Comparison of ENCODE assay signal across 27 cellular contexts in the genomic region with DNA sequence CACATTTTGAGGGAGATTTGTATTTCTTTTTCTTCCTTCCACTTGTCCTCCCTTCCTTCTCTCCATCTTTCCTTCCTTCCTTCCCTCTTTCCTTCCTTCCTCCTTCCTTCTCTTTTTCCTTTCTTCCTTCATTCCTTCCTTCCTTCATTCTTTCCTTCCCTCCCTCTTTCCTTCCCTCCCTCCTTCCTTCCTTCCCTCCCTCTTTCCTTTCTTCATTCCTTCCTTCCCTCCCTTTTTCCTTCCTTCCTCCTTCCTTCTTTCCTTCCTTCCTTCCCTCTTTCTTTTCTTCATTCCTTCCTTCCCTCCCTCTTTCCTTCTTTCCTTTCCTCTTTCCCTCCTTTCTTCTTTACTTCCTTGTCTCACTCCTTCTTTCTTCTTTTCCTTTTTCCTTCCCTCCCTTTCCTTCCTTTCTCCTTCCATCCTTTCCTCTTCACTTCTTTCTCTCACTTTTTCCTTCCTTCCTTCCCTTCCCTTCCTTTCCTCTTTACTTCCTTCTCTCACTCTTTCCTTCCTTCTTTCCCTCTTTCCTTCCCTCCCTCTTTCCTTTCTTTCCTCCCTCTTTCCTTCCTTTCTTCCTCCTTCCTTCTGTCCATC.
"Had no signal": no experiment of that assay in that cellular context is flagged by ENCODE, and none has a peak within 500 bp of the region (broad histone marks: within the 10 kb centered on the region; RNA-seq: fewer than 3 reads in every experiment).

No MANE protein-coding gene starts in this region.

- H3K4me1 Mint-ChIP-seq: activated CD4-positive, alpha-beta T cell treated with anti-CD3 and anti-CD28 coated beads, Interleukin-2, amount 10 ng/mL, durations not matched to agents 24 days and 14 days; endodermal cell; neural crest cell had no signal

- H3K4me3 Mint-ChIP-seq: activated CD4-positive, alpha-beta memory T cell treated with anti-CD3 and anti-CD28 coated beads for 36 hours; activated CD4-positive, alpha-beta T cell treated with anti-CD3 and anti-CD28 coated beads, Interleukin-2, amount 10 ng/mL, durations not matched to agents 24 days and 14 days; activated T-cell treated with anti-CD3 and anti-CD28 coated beads, Interleukin-2, amount 50 U/mL, for 24 hours; dendritic cell treated with granulocyte-macrophage colony-stimulating factor and Interleukin-4, amounts not matched to agents 40 ng/mL and 50 ng/mL, for 4 days; endodermal cell; naive thymus-derived CD8-positive, alpha-beta T cell; neural crest cell; type B pancreatic cell had no signal

- H3K27ac ChIP-seq: spleen, uterus, VCaP had no signal

- H3K27ac Mint-ChIP-seq: activated CD4-positive, alpha-beta memory T cell treated with anti-CD3 and anti-CD28 coated beads for 36 hours; activated CD4-positive, alpha-beta T cell treated with anti-CD3 and anti-CD28 coated beads, Interleukin-2, amount 10 ng/mL, durations not matched to agents 24 days and 14 days; activated T-cell treated with anti-CD3 and anti-CD28 coated beads, Interleukin-2, amount 50 U/mL, for 24 hours; dendritic cell treated with granulocyte-macrophage colony-stimulating factor and Interleukin-4, amounts not matched to agents 40 ng/mL and 50 ng/mL, for 4 days; endodermal cell; type B pancreatic cell had no signal

- DNase-seq: activated CD4-positive, alpha-beta memory T cell treated with anti-CD3 and anti-CD28 coated beads for 36 hours; activated CD4-positive, alpha-beta T cell treated with anti-CD3 and anti-CD28 coated beads, Interleukin-2, amount 10 ng/mL, durations not matched to agents 24 days and 14 days; activated CD8-positive, alpha-beta memory T cell treated with anti-CD3 and anti-CD28 coated beads, Interleukin-2, amount 50 U/mL, for 48 hours; activated gamma-delta T cell treated with Interleukin-2 at 50 U/mL for 16 hours; activated naive CD4-positive, alpha-beta T cell treated with anti-CD3 and anti-CD28 coated beads, Interleukin-2, amount 50 U/mL, for 16 hours; activated T-cell treated with anti-CD3 and anti-CD28 coated beads, Interleukin-2, amount 50 U/mL, for 24 hours; amygdala; caudate nucleus; head of caudate nucleus; hippocampal formation; left cardiac atrium; mammary epithelial cell; midbrain; naive thymus-derived CD8-positive, alpha-beta T cell; posterior cingulate gyrus; spleen; stimulated activated naive CD8-positive, alpha-beta T cell treated with anti-CD3 and anti-CD28 coated beads, Interleukin-15, Interleukin-2, amounts not matched to agents 100 U/mL and 50 U/mL, for 24 hours; substantia nigra; uterus had no signal

- H3K4me1 ChIP-seq: uterus had no signal

- H3K9me3 ChIP-seq: uterus had no signal

- H3K27me3 ChIP-seq: spleen, uterus had no signal

- H3K27me3 Mint-ChIP-seq: activated CD4-positive, alpha-beta memory T cell treated with anti-CD3 and anti-CD28 coated beads for 36 hours; activated CD4-positive, alpha-beta T cell treated with anti-CD3 and anti-CD28 coated beads, Interleukin-2, amount 10 ng/mL, durations not matched to agents 24 days and 14 days; activated T-cell treated with anti-CD3 and anti-CD28 coated beads, Interleukin-2, amount 50 U/mL, for 24 hours; dendritic cell treated with granulocyte-macrophage colony-stimulating factor and Interleukin-4, amounts not matched to agents 40 ng/mL and 50 ng/mL, for 4 days; naive thymus-derived CD8-positive, alpha-beta T cell; type B pancreatic cell had no signal

- H3K36me3 ChIP-seq: uterus had no signal

- ATAC-seq: activated CD4-positive, CD25-positive, alpha-beta regulatory T cell treated with anti-CD3 and anti-CD28 coated beads, Interleukin-2, amount 50 U/mL, for 24 hours; esophagus mucosa; left cardiac atrium; naive thymus-derived CD8-positive, alpha-beta T cell; right cardiac atrium had no signal

- H3K4me3 ChIP-seq: spleen, uterus had no signal
